In genomic region chr1:100034465-100034864, GRCh38 we compare ENCODE assay signal across 8 cellular contexts.
DNase-seq lines count a peak whose midpoint lies in the region; ATAC-seq and TF ChIP-seq lines count a peak whose summit lies in the region.

No MANE protein-coding gene starts in this region.

- no peak overlapping the region for H2AFZ ChIP-seq in KMS-11 (ENCODE audit: low read depth)

- H3K36me3 Mint-ChIP-seq in WTC11, result 0 out of 2 replicates have a peak, but pooled peaks cover 2% of the 10 kb centered on the region
- peaks cover 24% of the 10 kb centered on the region for H3K36me3 Mint-ChIP-seq in activated CD8-positive, alpha-beta T cell treated with anti-CD3 and anti-CD28 coated beads, Interleukin-2, amount 10 ng/mL, durations not matched to agents 7 days and 5 days (ENCODE audit: low read depth)

- H3K4me3 Mint-ChIP-seq in WTC11, result no peak overlapping the region
- H3K4me3 Mint-ChIP-seq in activated CD8-positive, alpha-beta T cell treated with anti-CD3 and anti-CD28 coated beads, Interleukin-2, amount 10 ng/mL, durations not matched to agents 7 days and 5 days, result no peak overlapping the region

- no peaks in the 10 kb centered on the region for H3K27me3 ChIP-seq in KMS-11 (ENCODE audit: insufficient read depth, low read depth)
- H3K27me3 ChIP-seq in mesendoderm (ENCODE audit: insufficient read depth, low read length, poor library complexity), result no peaks in the 10 kb centered on the region

- H2BK120ac ChIP-seq in mesendoderm (ENCODE audit: low read depth, low read length), result no peak overlapping the region

- CTCF ChIA-PET in WTC11 (lab: Charles Lee), result no interaction called here
- CTCF ChIA-PET in activated CD8-positive, alpha-beta T cell treated with anti-CD3 and anti-CD28 coated beads, Interleukin-2, amount 10 ng/mL, durations not matched to agents 7 days and 5 days (lab: Charles Lee), result no interaction called here

- H3K79me2 ChIP-seq in KMS-11 (ENCODE audit: insufficient read depth, low read depth) (peaks cover 9% of the 10 kb centered on the region; the same call in 1 of the 2 replicates), mesendoderm (ENCODE audit: control insufficient read depth, insufficient read depth, low read length) (peaks cover 24% of the 10 kb centered on the region)

- H3K27ac ChIP-seq in KMS-11 (no peak overlapping the region), mesendoderm (ENCODE audit: low read depth, low read length) (no peak overlapping the region)

- H2BK15ac ChIP-seq in mesendoderm (replicated peaks; ENCODE audit: low read depth), result no peak overlapping the region

- H2BK5ac ChIP-seq in mesendoderm (ENCODE audit: low read length), result no peak overlapping the region

- H4K8ac ChIP-seq in mesendoderm (ENCODE audit: low read depth, low read length), result no peak overlapping the region

- no peak overlapping the region for H3K4ac ChIP-seq in mesendoderm (ENCODE audit: low read depth, low read length)

- H3K4me1 ChIP-seq in KMS-11 (ENCODE audit: low read depth, poor library complexity, severe bottlenecking) (no peaks in the 10 kb centered on the region), mesendoderm (ENCODE audit: control insufficient read depth, low read depth, low read length) (no peaks in the 10 kb centered on the region)

- TF ChIP-seq CTCF in KMS-11 (conservative IDR thresholded peaks at IDR 0.05; ENCODE audit: low read depth, low read length) (peak; percentile 45; the same call in 1 of the 2 replicates), WTC11 (IDR thresholded peaks at IDR 0.05) (no peak)

- H3K4me1 Mint-ChIP-seq in WTC11, result peaks cover 26% of the 10 kb centered on the region
- H3K4me1 Mint-ChIP-seq in activated CD8-positive, alpha-beta T cell treated with anti-CD3 and anti-CD28 coated beads, Interleukin-2, amount 10 ng/mL, durations not matched to agents 7 days and 5 days (ENCODE audit: low read depth), result peaks cover 27% of the 10 kb centered on the region

- no peaks in the 10 kb centered on the region for H3K36me3 ChIP-seq in KMS-11 (ENCODE audit: insufficient read depth)
- H3K36me3 ChIP-seq in mesendoderm (ENCODE audit: control insufficient read depth, insufficient read depth, low read length), result no peaks in the 10 kb centered on the region

- H3K79me1 ChIP-seq in mesendoderm (ENCODE audit: low read length), result no peaks in the 10 kb centered on the region

- H3K4me2 ChIP-seq in KMS-11, result no peak overlapping the region
- H3K4me2 ChIP-seq in mesendoderm (ENCODE audit: low read length), result no peak overlapping the region

- H3K9me3 Mint-ChIP-seq in WTC11, result peaks cover 5% of the 10 kb centered on the region; the same call in 1 of the 2 replicates
- no peaks in the 10 kb centered on the region for H3K9me3 Mint-ChIP-seq in activated CD8-positive, alpha-beta T cell treated with anti-CD3 and anti-CD28 coated beads, Interleukin-2, amount 10 ng/mL, durations not matched to agents 7 days and 5 days (ENCODE audit: insufficient read depth)

- ATAC-seq in WTC11 (0 out of 2 replicates have a peak, but pooled peaks have one; percentile 13), GM18517 (IDR thresholded peaks at IDR 0.05; ENCODE audit: unreplicated experiment) (no peak), GM21528 (IDR thresholded peaks at IDR 0.05; ENCODE audit: low FRiP score, unreplicated experiment) (no peak)
- ATAC-seq in activated CD8-positive, alpha-beta T cell treated with anti-CD3 and anti-CD28 coated beads, Interleukin-2, amount 10 ng/mL, durations not matched to agents 7 days and 5 days, result no peak

- H3K27me3 Mint-ChIP-seq in WTC11 (ENCODE audit: low read depth), result no peaks in the 10 kb centered on the region
- no peaks in the 10 kb centered on the region for H3K27me3 Mint-ChIP-seq in activated CD8-positive, alpha-beta T cell treated with anti-CD3 and anti-CD28 coated beads, Interleukin-2, amount 10 ng/mL, durations not matched to agents 7 days and 5 days (ENCODE audit: low read depth)

- POLR2A ChIA-PET in WTC11 (lab: Charles Lee), result no interaction called here
- POLR2A ChIA-PET in activated CD8-positive, alpha-beta T cell treated with anti-CD3 and anti-CD28 coated beads, Interleukin-2, amount 10 ng/mL, durations not matched to agents 7 days and 5 days (lab: Charles Lee), result interaction anchor here (0.9 kb wide), 1 partner anchor 218 kb away, joined by 3 read pairs; no protein-coding TSS in a partner anchor

- H3K23ac ChIP-seq in mesendoderm (ENCODE audit: low read length), result no peak overlapping the region

- H4K5ac ChIP-seq in mesendoderm (ENCODE audit: low read length), result no peak overlapping the region

- H4K20me1 ChIP-seq in KMS-11 (ENCODE audit: insufficient read depth), result no peaks in the 10 kb centered on the region

- H3K9ac ChIP-seq in KMS-11 (no peak overlapping the region), mesendoderm (ENCODE audit: low read length) (no peak overlapping the region)

- no peak overlapping the region for H3K18ac ChIP-seq in mesendoderm (ENCODE audit: low read length)

- DNase-seq in EL, result peak; percentile 23
- no peak for DNase-seq in WTC11 (ENCODE audit: low spot score)
- peak; percentile 64 for DNase-seq in mesendoderm
- DNase-seq in stimulated activated CD4-positive, alpha-beta T cell treated with anti-CD3 and anti-CD28 coated beads, Interleukin-4, amount 100 ng/mL, for 1 hour, result no peak
- DNase-seq in activated CD8-positive, alpha-beta T cell treated with anti-CD3 and anti-CD28 coated beads, Interleukin-2, amount 10 ng/mL, durations not matched to agents 7 days and 5 days, result no peak

- H2AK5ac ChIP-seq in mesendoderm (ENCODE audit: low read length), result no peak overlapping the region

- H3K4me3 ChIP-seq in KMS-11 (IDR thresholded peaks at IDR 0.05; ENCODE audit: insufficient read depth, low read depth, low read length) (no peak overlapping the region), mesendoderm (ENCODE audit: low read length) (no peak overlapping the region)

- H3K56ac ChIP-seq in mesendoderm (ENCODE audit: low read length), result no peak overlapping the region

- H3K27ac Mint-ChIP-seq in WTC11, result peak overlapping the region; percentile 65
- no peak overlapping the region for H3K27ac Mint-ChIP-seq in activated CD8-positive, alpha-beta T cell treated with anti-CD3 and anti-CD28 coated beads, Interleukin-2, amount 10 ng/mL, durations not matched to agents 7 days and 5 days

TF ChIP-seq in WTC11, 78 proteins besides CTCF, POLR2A, EP300 and RAD21 (continues in another document):
- no peak for TF ChIP-seq NFATC4 (CRISPR knock-in tag; IDR thresholded peaks at IDR 0.05)
- no peak for TF ChIP-seq ETV6 (CRISPR knock-in tag; IDR thresholded peaks at IDR 0.05)
- TF ChIP-seq MYBL2 (CRISPR knock-in tag; IDR thresholded peaks at IDR 0.05), result no peak
- no peak for TF ChIP-seq ATF2 (CRISPR knock-in tag; IDR thresholded peaks at IDR 0.05; ENCODE audit: borderline replicate concordance, low read depth)
- no peak for TF ChIP-seq RELA (CRISPR knock-in tag; IDR thresholded peaks at IDR 0.05; ENCODE audit: borderline replicate concordance)
- no peak for TF ChIP-seq CDX4 (CRISPR knock-in tag; IDR thresholded peaks at IDR 0.05; ENCODE audit: borderline replicate concordance)
- no peak for TF ChIP-seq NR1H2 (CRISPR knock-in tag; IDR thresholded peaks at IDR 0.05)
- no peak for TF ChIP-seq NR2C2 (CRISPR knock-in tag; IDR thresholded peaks at IDR 0.05)
- no peak for TF ChIP-seq IRF2 (CRISPR knock-in tag; IDR thresholded peaks at IDR 0.05; ENCODE audit: borderline replicate concordance, low read depth)
- no peak for TF ChIP-seq HMGA2 (CRISPR knock-in tag; IDR thresholded peaks at IDR 0.05)
- no peak for TF ChIP-seq ESRRA (CRISPR knock-in tag; IDR thresholded peaks at IDR 0.05; ENCODE audit: borderline replicate concordance)
- TF ChIP-seq OVOL2 (CRISPR knock-in tag; IDR thresholded peaks at IDR 0.05; ENCODE audit: borderline replicate concordance), result no peak
- TF ChIP-seq TCF7 (CRISPR knock-in tag; IDR thresholded peaks at IDR 0.05; ENCODE audit: low read depth), result no peak
- TF ChIP-seq PREB (CRISPR knock-in tag; IDR thresholded peaks at IDR 0.05; ENCODE audit: borderline replicate concordance), result no peak
- TF ChIP-seq FOXJ3 (CRISPR knock-in tag; IDR thresholded peaks at IDR 0.05; ENCODE audit: borderline replicate concordance), result no peak
- no peak for TF ChIP-seq ZSCAN18 (CRISPR knock-in tag; IDR thresholded peaks at IDR 0.05)

Comparison
In these comparisons a context has a peak if more than half of its experiments do, and no peak if none do; other contexts are left out.
1. DNase-seq: peak in EL (single experiment) and mesendoderm (single experiment); none in WTC11 (single experiment), stimulated activated CD4-positive, alpha-beta T cell treated with anti-CD3 and anti-CD28 coated beads, Interleukin-4, amount 100 ng/mL, for 1 hour (single experiment) and activated CD8-positive, alpha-beta T cell treated with anti-CD3 and anti-CD28 coated beads, Interleukin-2, amount 10 ng/mL, durations not matched to agents 7 days and 5 days (single experiment).